In the genomic region with DNA sequence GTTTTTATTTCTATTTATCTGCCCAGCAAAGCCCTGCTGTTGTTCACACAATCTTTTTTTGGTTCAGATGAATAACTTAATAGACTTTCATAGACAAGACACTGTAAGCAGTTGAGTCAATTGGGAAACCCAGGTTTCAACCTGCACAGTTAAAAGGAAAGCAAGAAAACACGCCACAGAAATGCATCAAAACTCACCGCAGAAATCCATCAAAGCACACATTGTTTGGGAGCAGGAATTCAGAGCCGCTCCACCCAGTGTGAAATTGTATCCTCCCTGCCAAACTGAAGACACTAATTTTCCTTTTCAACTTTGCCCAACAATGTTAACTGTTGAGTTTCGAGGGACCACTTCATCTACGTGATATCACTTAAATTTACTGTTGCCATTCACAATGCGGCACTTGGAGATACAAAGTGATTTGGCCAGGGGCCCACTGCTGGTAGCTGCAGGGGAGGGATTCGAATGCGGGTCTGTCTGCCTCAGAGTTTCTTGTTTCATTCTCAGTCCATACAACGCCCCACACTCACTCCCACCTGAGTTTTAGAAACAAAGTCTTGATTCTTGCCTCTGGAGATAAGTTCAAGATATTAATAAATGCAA, we compare ENCODE assay signal across 22 cellular contexts.
DNase-seq lines count a peak whose midpoint lies in the region; ATAC-seq and TF ChIP-seq lines count a peak whose summit lies in the region.
"Had no signal": no experiment of that assay in that cellular context is flagged by ENCODE, and none has a peak within 500 bp of the region (broad histone marks: within the 10 kb centered on the region; RNA-seq: fewer than 3 reads in every experiment).

No MANE protein-coding gene starts in this region.

- in situ Hi-C loops in astrocyte of the cerebellum (cut with HindIII; ENCODE audit: low sequenced_read_pairs), result no loop called here

- H3K9me3 ChIP-seq in right atrium auricular region (no peaks in the 10 kb centered on the region), suprapubic skin (no peaks in the 10 kb centered on the region)
- H3K9me3 ChIP-seq: psoas muscle, SJSA1 had no signal

- peaks cover 0 to 14% of the 10 kb centered on the region in 2 donors for H3K4me1 ChIP-seq in right atrium auricular region
- H3K4me1 ChIP-seq in suprapubic skin, result peaks cover 25% of the 10 kb centered on the region
- H3K4me1 ChIP-seq: psoas muscle, SJSA1 had no signal

- no peak for TF ChIP-seq EP300 in suprapubic skin (IDR thresholded peaks at IDR 0.05)

- no peaks in the 10 kb centered on the region for H3K27me3 ChIP-seq in right atrium auricular region
- H3K27me3 ChIP-seq in suprapubic skin, result peaks cover 11% of the 10 kb centered on the region

- H3K4me3 ChIP-seq in astrocyte of the cerebellum (ENCODE audit: low read depth, low read length), result no peak overlapping the region
- no peak overlapping the region for H3K4me3 ChIP-seq in right atrium auricular region
- H3K4me3 ChIP-seq in suprapubic skin, result no peak overlapping the region
- H3K4me3 ChIP-seq: psoas muscle, SJSA1 had no signal

- H3K27ac ChIP-seq in right atrium auricular region, result peak overlapping the region in 1 of 2 donors; percentile 67
- peak overlapping the region; percentile 78 for H3K27ac ChIP-seq in suprapubic skin
- H3K27ac ChIP-seq: psoas muscle, SJSA1, VCaP had no signal

- ATAC-seq in HG02973 (IDR thresholded peaks at IDR 0.05; ENCODE audit: unreplicated experiment), result no peak
- ATAC-seq: PC-3, psoas muscle had no signal

- TF ChIP-seq CTCF in astrocyte of the cerebellum (IDR thresholded peaks at IDR 0.05; ENCODE audit: low read depth, low read length, missing control alignments), result no peak
- TF ChIP-seq CTCF in right atrium auricular region (IDR thresholded peaks at IDR 0.05), result no peak
- TF ChIP-seq CTCF in suprapubic skin (IDR thresholded peaks at IDR 0.05), result no peak

- TF ChIP-seq POLR2A in suprapubic skin (IDR thresholded peaks at IDR 0.05), result no peak

- H3K36me3 ChIP-seq in right atrium auricular region (no peaks in the 10 kb centered on the region), suprapubic skin (no peaks in the 10 kb centered on the region)
- H3K36me3 ChIP-seq: SJSA1 had no signal

- DNase-seq in NCI-H128 (lab: John Stamatoyannopoulos, UW; ENCODE audit: unreplicated experiment) (peak; percentile 55), astrocyte of the cerebellum (ENCODE audit: low read depth) (peak; percentile 13), right atrium auricular region (ENCODE audit: low spot score) (peak; percentile 58), suprapubic skin (ENCODE audit: low spot score in 2 of 2) (no peak), pons (ENCODE audit: low spot score) (no peak), NCI-H82 treated with DMSO at 0.1 percent for 48 hours (lab: John Stamatoyannopoulos, UW; ENCODE audit: unreplicated experiment) (no peak)
- DNase-seq: activated T-cell treated with anti-CD3 and anti-CD28 coated beads for 4 hours; amniotic stem cell; CD4-positive, alpha-beta memory T cell; DMS53; erythroblast; left cardiac atrium; MM.1S; NCI-H146; NCI-H82; PC-3; psoas muscle; stimulated activated CD4-positive, alpha-beta T cell treated with anti-CD3 and anti-CD28 coated beads, Interleukin-12 subunit alpha, Interleukin-12 subunit beta, amount 100 ng/mL, for 4 hours; T-helper 2 cell had no signal

- 23% methylated on average over 9 of the region's 9 CpGs for WGBS in suprapubic skin

Comparison
In these comparisons a context has a peak if more than half of its experiments do, and no peak if none do; other contexts are left out.
1. DNase-seq: peak in NCI-H128 (single experiment), astrocyte of the cerebellum (single experiment) and right atrium auricular region (single experiment); none in suprapubic skin (0 of 2), pons (single experiment) and NCI-H82 treated with DMSO at 0.1 percent for 48 hours (single experiment).